Comparison of ENCODE assay signal across 29 cellular contexts in the genomic region with DNA sequence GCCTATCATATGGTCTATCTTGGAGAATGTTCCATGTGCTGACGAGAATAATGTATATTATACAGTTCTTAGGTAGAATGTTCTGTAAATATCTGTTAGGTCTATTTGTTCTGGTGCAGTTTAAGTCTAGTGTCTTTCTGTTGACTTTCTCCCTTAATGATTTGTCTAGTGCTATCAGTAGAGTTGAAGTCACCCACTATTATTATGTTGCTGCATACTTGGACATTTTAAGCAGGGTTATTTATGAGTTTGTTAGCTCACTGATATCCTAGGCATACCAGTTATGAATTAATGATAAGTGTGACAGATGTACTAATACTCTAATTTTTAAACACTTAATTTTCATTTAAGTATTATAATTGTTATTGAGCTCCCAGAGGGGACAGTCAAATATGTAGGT.
"Had no signal": no experiment of that assay in that cellular context is flagged by ENCODE, and none has a peak within 500 bp of the region (broad histone marks: within the 10 kb centered on the region; RNA-seq: fewer than 3 reads in every experiment).

No MANE protein-coding gene starts in this region.

- H3K27me3 ChIP-seq: adrenal gland, body of pancreas, cardiac muscle cell, dorsolateral prefrontal cortex, gastroesophageal sphincter, stomach, thyroid gland, upper lobe of left lung had no signal

- H3K4me3 ChIP-seq: adrenal gland, body of pancreas, cardiac muscle cell, coronary artery, dorsolateral prefrontal cortex, gastroesophageal sphincter, lung, mucosa of descending colon, stomach, thyroid gland, upper lobe of left lung had no signal

- H3K36me3 ChIP-seq: adrenal gland, cardiac muscle cell, gastroesophageal sphincter, stomach, thyroid gland, upper lobe of left lung had no signal

- H3K4me1 ChIP-seq: adrenal gland, body of pancreas, gastroesophageal sphincter, stomach, thyroid gland, upper lobe of left lung had no signal

- DNase-seq: activated CD4-positive, alpha-beta T cell treated with anti-CD3 and anti-CD28 coated beads for 36 hours; activated CD4-positive, CD25-positive, alpha-beta regulatory T cell; activated effector memory CD4-positive, alpha-beta T cell treated with Interleukin-2 at 50 U/mL for 16 hours; activated naive CD4-positive, alpha-beta T cell treated with anti-CD3 and anti-CD28 coated beads for 36 hours; activated naive CD8-positive, alpha-beta T cell treated with anti-CD3 and anti-CD28 coated beads for 36 hours; activated T-cell treated with anti-CD3 and anti-CD28 coated beads for 4 hours; activated T-cell treated with anti-CD3 and anti-CD28 coated beads, Interleukin-2, amount 50 U/mL, for 72 hours; adrenal gland; aorta; body of pancreas; dorsolateral prefrontal cortex; effector memory CD8-positive, alpha-beta T cell; erythroblast; hypothalamus; immature natural killer cell; mucosa of descending colon; posterior cingulate gyrus; retina; stimulated activated CD4-positive, alpha-beta T cell treated with anti-CD3 and anti-CD28 coated beads, Interleukin-15, amount 100 ng/mL, for 24 hours; stimulated activated CD4-positive, alpha-beta T cell treated with anti-CD3 and anti-CD28 coated beads, Interleukin-2, amount 100 ng/mL, for 24 hours; stimulated activated naive B cell treated with anti-CD40 and anti-IgM and Interleukin-4, amounts not matched to agents 10 μg/mL and 1 μg/mL and 100 μg/mL, for 72 hours; stomach; thyroid gland; upper lobe of left lung had no signal

- ATAC-seq: activated CD4-positive, alpha-beta T cell treated with anti-CD3 and anti-CD28 coated beads for 36 hours; activated T-cell treated with anti-CD3 and anti-CD28 coated beads, Interleukin-2, amount 50 U/mL, for 72 hours; body of pancreas; effector memory CD8-positive, alpha-beta T cell; gastroesophageal sphincter; left lobe of liver; mucosa of descending colon; stimulated activated naive B cell treated with anti-CD40 and anti-IgM and Interleukin-4, amounts not matched to agents 10 μg/mL and 1 μg/mL and 100 μg/mL, for 72 hours had no signal

- H3K27ac ChIP-seq: adrenal gland, body of pancreas, cardiac muscle cell, coronary artery, dorsolateral prefrontal cortex, gastroesophageal sphincter, stomach, thyroid gland, upper lobe of left lung had no signal

- H3K9me3 ChIP-seq: adrenal gland, body of pancreas, gastroesophageal sphincter, mucosa of descending colon, stomach, thyroid gland, upper lobe of left lung had no signal
